ENCODE assay signal across 22 cellular contexts in the genomic region with DNA sequence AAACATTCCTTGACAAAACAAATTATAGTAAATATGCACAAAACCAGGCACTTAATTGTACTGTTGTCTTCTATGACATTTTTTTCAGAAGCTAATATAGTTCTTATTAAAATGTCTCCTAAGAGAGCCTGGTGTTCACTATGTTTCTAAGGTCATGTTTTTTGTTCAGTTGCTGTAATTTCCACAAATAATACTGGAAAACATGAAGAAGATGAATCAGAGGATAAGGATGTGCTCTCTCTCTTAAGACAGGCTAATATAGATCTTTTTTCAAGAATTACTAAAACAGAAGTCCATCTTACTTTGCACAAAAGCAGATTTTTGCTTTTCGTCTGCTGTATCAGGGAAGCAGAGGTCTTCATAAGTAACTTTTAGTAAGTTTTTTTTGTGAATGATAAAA.
DNase-seq lines count a peak whose midpoint lies in the region; ATAC-seq and TF ChIP-seq lines count a peak whose summit lies in the region.
"Had no signal": no experiment of that assay in that cellular context is flagged by ENCODE, and none has a peak within 500 bp of the region (broad histone marks: within the 10 kb centered on the region; RNA-seq: fewer than 3 reads in every experiment).

No MANE protein-coding gene starts in this region.

- H3K27me3 Mint-ChIP-seq in chondrocyte (ENCODE audit: low read depth) = no peaks in the 10 kb centered on the region
- H3K27me3 Mint-ChIP-seq: CD4-positive, alpha-beta memory T cell had no signal

- RAD21 ChIA-PET in HCT116 (lab: Charles Lee; ENCODE audit: low non-redundant PET in 1 of 2, low total read pairs in 2 of 2, uncharacterized antibody in 2 of 2, unreplicated experiment in 2 of 2) = no interaction called here

- H3K4me1 ChIP-seq in ACC112 (ENCODE audit: control insufficient read depth, insufficient read depth, low read length, unreplicated experiment) (no peaks in the 10 kb centered on the region), HCT116 (ENCODE audit: control insufficient read depth in 1 of 2, insufficient read depth in 2 of 2, low read length in 2 of 2) (no peaks in the 10 kb centered on the region), right cardiac atrium (ENCODE audit: control insufficient read depth, insufficient read depth, low read length) (no peaks in the 10 kb centered on the region), body of pancreas (no peaks in the 10 kb centered on the region)
- H3K4me1 ChIP-seq: Peyer's patch, SJSA1 had no signal

- no peak for ATAC-seq in HCT116
- no peak for ATAC-seq in right cardiac atrium
- ATAC-seq in body of pancreas = no peak

- H3K27me3 ChIP-seq in ACC112 (ENCODE audit: insufficient read depth, low read length) (no peaks in the 10 kb centered on the region), HCT116 (ENCODE audit: insufficient read depth, low read length) (no peaks in the 10 kb centered on the region), right cardiac atrium (ENCODE audit: control insufficient read depth, insufficient read depth) (no peaks in the 10 kb centered on the region), body of pancreas (no peaks in the 10 kb centered on the region)
- H3K27me3 ChIP-seq: Peyer's patch, SJSA1 had no signal

- H4K20me1 ChIP-seq in HCT116 (ENCODE audit: insufficient read depth) = no peaks in the 10 kb centered on the region

- H3K27ac ChIP-seq in ACC112 (ENCODE audit: low read depth, low read length) = no peak overlapping the region
- H3K27ac ChIP-seq in HCT116 (ENCODE audit: low read depth, low read length) = no peak overlapping the region
- no peak overlapping the region for H3K27ac ChIP-seq in right cardiac atrium (ENCODE audit: low read length)
- H3K27ac ChIP-seq in body of pancreas = no peak overlapping the region
- H3K27ac ChIP-seq: Peyer's patch, SJSA1 had no signal

- H3K36me3 Mint-ChIP-seq in chondrocyte (ENCODE audit: low read depth) = no peaks in the 10 kb centered on the region
- H3K36me3 Mint-ChIP-seq: CD4-positive, alpha-beta memory T cell had no signal

- POLR2A ChIA-PET in HCT116 (lab: Charles Lee) = no interaction called here

- no peak overlapping the region for H3K9ac ChIP-seq in HCT116 (ENCODE audit: low read length)

- TF ChIP-seq POLR2A in HCT116 (IDR thresholded peaks at IDR 0.05; ENCODE audit: borderline replicate concordance, extremely low read depth, insufficient read depth, insufficient read length) (no peak), body of pancreas (IDR thresholded peaks at IDR 0.05) (no peak)

- H3K36me3 ChIP-seq in ACC112 (ENCODE audit: insufficient read depth, low read length) (no peaks in the 10 kb centered on the region), HCT116 (ENCODE audit: control insufficient read depth in 1 of 2, insufficient read depth in 2 of 2, low read length in 2 of 2) (no peaks in the 10 kb centered on the region), body of pancreas (replicated peaks in 1 of 2; ENCODE audit: insufficient read depth in 1 of 2, low read depth in 2 of 2) (no peaks in the 10 kb centered on the region)
- H3K36me3 ChIP-seq: Peyer's patch had no signal

- peaks cover 2% of the 10 kb centered on the region for H3K9me3 Mint-ChIP-seq in chondrocyte (ENCODE audit: low read depth)
- H3K9me3 Mint-ChIP-seq: H9 had no signal

- WGBS in right cardiac atrium = 76% methylated on average over 1 of the region's 1 CpG
- 55 to 59% methylated on average over 1 of the region's 1 CpG for WGBS in body of pancreas, 2 donors

- intact Hi-C loops in HCT116 (cut with micrococcal nuclease) (no loop called here), right cardiac atrium (cut with DNase I) (no loop called here), body of pancreas (cut with DNase I) (no loop called here)

- TF ChIP-seq CTCF in HCT116 (IDR thresholded peaks at IDR 0.05 in 2 of 3, conservative IDR thresholded peaks at IDR 0.05 in 1 of 3; ENCODE audit: borderline replicate concordance in 1 of 3, insufficient read depth in 1 of 3, low read depth in 2 of 3, low read length in 2 of 3) (no peak), chondrocyte (IDR thresholded peaks at IDR 0.05) (no peak), fibroblast of villous mesenchyme (IDR thresholded peaks at IDR 0.05; ENCODE audit: insufficient read depth, low read depth, low read length) (no peak), body of pancreas (IDR thresholded peaks at IDR 0.05) (no peak)

- H3K9me2 ChIP-seq in HCT116 (ENCODE audit: insufficient read depth) = no peaks in the 10 kb centered on the region

- TF ChIP-seq RAD21 in HCT116 (IDR thresholded peaks at IDR 0.05; ENCODE audit: low read depth) = no peak

- no peaks in the 10 kb centered on the region for H3K79me2 ChIP-seq in ACC112 (ENCODE audit: control insufficient read depth, insufficient read depth, low read length, unreplicated experiment)
- H3K79me2 ChIP-seq in HCT116 (ENCODE audit: insufficient read depth, low read length) = no peaks in the 10 kb centered on the region

- H3K4me3 ChIP-seq in ACC112 (ENCODE audit: low read depth, low read length) (no peak overlapping the region), HCT116 (replicated peaks in 1 of 2; ENCODE audit: low read depth in 1 of 2, low read length in 2 of 2) (no peak overlapping the region), fibroblast of villous mesenchyme (ENCODE audit: low read depth, low read length) (no peak overlapping the region), right cardiac atrium (ENCODE audit: low read length) (no peak overlapping the region), body of pancreas (no peak overlapping the region)
- H3K4me3 ChIP-seq: Peyer's patch, SJSA1 had no signal

- H3K4me2 ChIP-seq in HCT116 (ENCODE audit: low read length) = no peak overlapping the region

- no peak overlapping the region for H3K4me3 Mint-ChIP-seq in chondrocyte (ENCODE audit: unreplicated experiment)
- H3K4me3 Mint-ChIP-seq: CD4-positive, alpha-beta memory T cell; H9 had no signal

- H3K9me3 ChIP-seq in HCT116 (ENCODE audit: control insufficient read depth in 1 of 2, insufficient read depth in 1 of 2, low read depth in 1 of 2, low read length in 2 of 2) = no peaks in the 10 kb centered on the region
- H3K9me3 ChIP-seq in right cardiac atrium (ENCODE audit: control insufficient read depth, low read length) = no peaks in the 10 kb centered on the region
- H3K9me3 ChIP-seq in body of pancreas = no peaks in the 10 kb centered on the region
- H3K9me3 ChIP-seq: Peyer's patch, SJSA1 had no signal

- H2AFZ ChIP-seq in ACC112 (ENCODE audit: low read length, unreplicated experiment) (peak overlapping the region; percentile 59), HCT116 (ENCODE audit: low read depth, low read length, poor library complexity, severe bottlenecking) (peak overlapping the region; percentile 18)

- H3K27ac Mint-ChIP-seq in chondrocyte (ENCODE audit: unreplicated experiment) = peak overlapping the region; percentile 7
- H3K27ac Mint-ChIP-seq: CD4-positive, alpha-beta memory T cell; H9 had no signal

- CTCF ChIA-PET in HCT116 (lab: Charles Lee) = interaction anchor here (2.1 kb wide), 1 partner anchor 66 kb away, joined by 6 read pairs; no protein-coding TSS in a partner anchor

- H3K4me1 Mint-ChIP-seq in chondrocyte (ENCODE audit: low read depth) = peaks cover 26% of the 10 kb centered on the region
- H3K4me1 Mint-ChIP-seq: CD4-positive, alpha-beta memory T cell; H9 had no signal

- DNase-seq in HCT116 (ENCODE audit: low read depth, low spot score) (no peak), chondrocyte (ENCODE audit: low spot score) (no peak), fibroblast of villous mesenchyme (ENCODE audit: low read depth) (peak; percentile 26), right cardiac atrium (no peak), NCI-H524 treated with DMSO at 0.1 percent for 48 hours (lab: John Stamatoyannopoulos, UW) (no peak), pons (ENCODE audit: low spot score) (no peak), body of pancreas (no peak)
- DNase-seq: 8988T; CD4-positive, alpha-beta memory T cell; DMS153; EL; H9; Kasumi-1; NCI-H1105; NCI-H2081; NCI-H2171 treated with DMSO at 0.1 percent for 48 hours; NCI-H446; NCI-H69; NK-92 treated with Interleukin-12 subunit alpha and Interleukin-12 subunit beta, amount 100 ng/mL, for 24 hours; Peyer's patch had no signal

- no TSS peak for BruUV-seq in HCT116 (replicated peaks; lab: Mats Ljungman, UMichigan)

TF ChIP-seq in HCT116, 20 proteins besides CTCF, POLR2A, EP300 and RAD21:
- no peak for TF ChIP-seq MAX (IDR thresholded peaks at IDR 0.05)
- TF ChIP-seq SP1 (IDR thresholded peaks at IDR 0.05; ENCODE audit: low read depth) = no peak
- no peak for TF ChIP-seq EZH2phosphoT487 (IDR thresholded peaks at IDR 0.05; ENCODE audit: borderline replicate concordance)
